ENCODE assay signal across 31 cellular contexts in genomic region chr7:63233881-63234280, GRCh38.
"Had no signal": no experiment of that assay in that cellular context is flagged by ENCODE, and none has a peak within 500 bp of the region (broad histone marks: within the 10 kb centered on the region; RNA-seq: fewer than 3 reads in every experiment).

No MANE protein-coding gene starts in this region.

- H3K4me1 ChIP-seq: body of pancreas, breast epithelium had no signal

- H3K9me3 ChIP-seq: body of pancreas had no signal

- H3K36me3 ChIP-seq: brain microvascular endothelial cell, breast epithelium, WERI-Rb-1 had no signal

- ATAC-seq: activated CD4-positive, CD25-positive, alpha-beta regulatory T cell treated with anti-CD3 and anti-CD28 coated beads, Interleukin-2, amount 50 U/mL, for 24 hours; activated CD8-positive, alpha-beta memory T cell treated with anti-CD3 and anti-CD28 coated beads, Interleukin-2, amount 10 ng/mL, durations not matched to agents 7 days and 5 days; activated CD8-positive, alpha-beta T cell treated with anti-CD3 and anti-CD28 coated beads, Interleukin-2, amount 10 ng/mL, durations not matched to agents 7 days and 5 days; activated naive CD8-positive, alpha-beta T cell treated with anti-CD3 and anti-CD28 coated beads, Interleukin-2, amount 50 U/mL, for 24 hours; body of pancreas; WTC11 had no signal

- DNase-seq: activated CD4-positive, alpha-beta memory T cell treated with anti-CD3 and anti-CD28 coated beads, Interleukin-2, amount 10 ng/mL, durations not matched to agents 7 days and 5 days; activated CD4-positive, alpha-beta T cell treated with anti-CD3 and anti-CD28 coated beads for 1 hour; activated CD4-positive, alpha-beta T cell treated with anti-CD3 and anti-CD28 coated beads for 4 hours; activated CD4-positive, alpha-beta T cell treated with anti-CD3 and anti-CD28 coated beads, Interleukin-2, amount 10 ng/mL, durations not matched to agents 7 days and 5 days; activated CD4-positive, alpha-beta T cell treated with anti-CD3 and anti-CD28 coated beads, Interleukin-2, amount 50 U/mL, for 48 hours; activated CD4-positive, CD25-positive, alpha-beta regulatory T cell; activated CD8-positive, alpha-beta memory T cell treated with anti-CD3 and anti-CD28 coated beads for 24 hours; activated CD8-positive, alpha-beta memory T cell treated with anti-CD3 and anti-CD28 coated beads, Interleukin-2, amount 10 ng/mL, durations not matched to agents 7 days and 5 days; activated CD8-positive, alpha-beta memory T cell treated with anti-CD3 and anti-CD28 coated beads, Interleukin-2, amount 50 U/mL, for 48 hours; activated CD8-positive, alpha-beta T cell treated with anti-CD3 and anti-CD28 coated beads, Interleukin-2, amount 10 ng/mL, durations not matched to agents 7 days and 5 days; activated effector memory CD4-positive, alpha-beta T cell treated with Interleukin-2 at 50 U/mL for 16 hours; activated gamma-delta T cell; activated naive CD4-positive, alpha-beta T cell treated with anti-CD3 and anti-CD28 coated beads, Interleukin-2, amount 10 ng/mL, durations not matched to agents 7 days and 5 days; activated naive CD4-positive, alpha-beta T cell treated with Interleukin-2 at 50 U/mL for 16 hours; activated naive CD8-positive, alpha-beta T cell treated with anti-CD3 and anti-CD28 coated beads, Interleukin-2, amount 10 ng/mL, durations not matched to agents 7 days and 5 days; activated naive CD8-positive, alpha-beta T cell treated with anti-CD3 and anti-CD28 coated beads, Interleukin-2, amount 50 U/mL, for 24 hours; activated T-cell treated with anti-CD3 and anti-CD28 coated beads, Interleukin-2, amount 50 U/mL, for 24 hours; activated T-cell treated with anti-CD3 and anti-CD28 coated beads, Interleukin-2, amount 50 U/mL, for 48 hours; amygdala; anterior cingulate cortex; body of pancreas; brain microvascular endothelial cell; caudate nucleus; cerebellar nuclear complex; T-helper 1 cell; T-helper 2 cell; T-helper 9 cell; WERI-Rb-1 had no signal

- H3K27me3 ChIP-seq: body of pancreas, brain microvascular endothelial cell, breast epithelium had no signal

- H3K4me3 ChIP-seq: body of pancreas, breast epithelium had no signal

- H3K27ac ChIP-seq: body of pancreas, brain microvascular endothelial cell, breast epithelium, WERI-Rb-1 had no signal
